Comparison of ENCODE assay signal across 10 cellular contexts in the genomic region with DNA sequence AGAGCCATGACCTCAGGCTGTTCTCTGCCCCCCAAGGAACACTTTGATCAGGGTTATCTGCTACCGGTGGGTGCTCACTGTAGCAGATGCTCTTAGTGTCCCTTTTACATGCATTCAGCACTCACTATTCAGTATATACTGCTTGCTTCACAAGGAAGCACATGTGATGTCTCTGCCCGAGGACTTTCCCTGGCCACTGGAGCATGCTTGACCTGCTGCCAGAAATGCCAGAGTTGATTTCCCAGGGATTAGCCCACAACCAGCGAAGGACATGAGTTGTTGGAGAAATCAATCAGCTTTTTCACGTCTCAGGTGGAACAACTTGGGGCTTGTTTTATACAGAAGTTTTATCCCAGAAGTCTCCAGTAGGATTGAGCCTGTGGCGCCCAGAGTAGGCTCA.
"Had no signal": no experiment of that assay in that cellular context is flagged by ENCODE, and none has a peak within 500 bp of the region (broad histone marks: within the 10 kb centered on the region; RNA-seq: fewer than 3 reads in every experiment).

No MANE protein-coding gene starts in this region.

- H3K36me3 ChIP-seq: esophagus squamous epithelium, thoracic aorta had no signal

- H3K4me3 ChIP-seq: esophagus squamous epithelium, hepatocyte, thoracic aorta had no signal

- ATAC-seq: T-helper 17 cell, WTC11 had no signal

- H3K9me3 ChIP-seq: esophagus squamous epithelium, thoracic aorta had no signal

- DNase-seq: activated CD4-positive, alpha-beta T cell treated with anti-CD3 and anti-CD28 coated beads, Interleukin-2, amount 10 ng/mL, durations not matched to agents 24 days and 14 days; amygdala; esophagus squamous epithelium; kidney; stimulated activated CD4-positive, alpha-beta T cell treated with anti-CD3 and anti-CD28 coated beads, Interleukin-15, amount 100 ng/mL, for 24 hours; stimulated activated CD4-positive, alpha-beta T cell treated with anti-CD3 and anti-CD28 coated beads, Interleukin-4, amount 100 ng/mL, for 24 hours; T-helper 17 cell had no signal

- H3K27me3 ChIP-seq: esophagus squamous epithelium, hepatocyte had no signal
